In genomic region chr9:3863114-3863528, GRCh38 we compare ENCODE assay signal across 9 cellular contexts.
A peak's percentile ranks its signal among the peaks of the same experiment; 100 is the strongest.
DNase-seq lines count a peak whose midpoint lies in the region; ATAC-seq and TF ChIP-seq lines count a peak whose summit lies in the region.
"Had no signal": no experiment of that assay in that cellular context is flagged by ENCODE, and none has a peak within 500 bp of the region (broad histone marks: within the 10 kb centered on the region; RNA-seq: fewer than 3 reads in every experiment).

No MANE protein-coding gene starts in this region.

- peak; percentile 72 for DNase-seq in AG20443 (ENCODE audit: low spot score)
- DNase-seq in OCI-M1 (lab: John Stamatoyannopoulos, UW), result peak; percentile 85
- DNase-seq in epithelial cell of proximal tubule (ENCODE audit: low read depth), result no peak
- peak; percentile 48 for DNase-seq in occipital lobe (lab: John Stamatoyannopoulos, UW)
- no peak for DNase-seq in sigmoid colon
- DNase-seq: erythroblast had no signal

- TF ChIP-seq EP300 in sigmoid colon (IDR thresholded peaks at IDR 0.05), result no peak

- 69 to 72% methylated on average over 5 of the region's 5 CpGs for WGBS in sigmoid colon, 2 donors

- no peaks in the 10 kb centered on the region for H3K9me3 ChIP-seq in sigmoid colon

- no peaks in the 10 kb centered on the region for H3K27me3 ChIP-seq in sigmoid colon

- ATAC-seq in GM21786 (IDR thresholded peaks at IDR 0.05; ENCODE audit: unreplicated experiment) (no peak), GM21619 (IDR thresholded peaks at IDR 0.05; ENCODE audit: unreplicated experiment) (no peak), GM21447 (IDR thresholded peaks at IDR 0.05; ENCODE audit: unreplicated experiment) (no peak)

- no peak overlapping the region for H3K27ac ChIP-seq in sigmoid colon

- no peak overlapping the region for H3K4me3 ChIP-seq in epithelial cell of proximal tubule (ENCODE audit: low read depth, low read length)
- no peak overlapping the region for H3K4me3 ChIP-seq in sigmoid colon

- no peaks in the 10 kb centered on the region for H3K36me3 ChIP-seq in sigmoid colon

- no peak for TF ChIP-seq POLR2A in sigmoid colon (IDR thresholded peaks at IDR 0.05)

- no peaks in the 10 kb centered on the region for H3K4me1 ChIP-seq in sigmoid colon

- intact Hi-C loops in sigmoid colon (cut with DNase I), result no loop called here

- TF ChIP-seq CTCF in epithelial cell of proximal tubule (conservative IDR thresholded peaks at IDR 0.05; ENCODE audit: low read depth, low read length) (peak; percentile 11), sigmoid colon (IDR thresholded peaks at IDR 0.05) (no peak)

Comparison
In these comparisons a context has a peak if more than half of its experiments do, and no peak if none do; other contexts are left out.
1. DNase-seq: peak in AG20443 (single experiment), OCI-M1 (single experiment) and occipital lobe (single experiment); none in epithelial cell of proximal tubule (single experiment) and sigmoid colon (single experiment).